Comparison of ENCODE assay signal across 25 cellular contexts in genomic region chr15:45225506-45226273, GRCh38. TPM values are rescaled to one million over a fixed set of nuclear protein-coding genes. Genes with fewer than 3 reads are reported as not detected.
DNase-seq lines count a peak whose midpoint lies in the region; ATAC-seq and TF ChIP-seq lines count a peak whose summit lies in the region.
"Had no signal": no experiment of that assay in that cellular context is flagged by ENCODE, and none has a peak within 500 bp of the region (broad histone marks: within the 10 kb centered on the region; RNA-seq: fewer than 3 reads in every experiment).

No MANE protein-coding gene starts in this region.

- peak; percentile 34 for DNase-seq in ELF-1 (ENCODE audit: low read depth, low spot score)
- DNase-seq in H9: peak; percentile 54
- DNase-seq in OCI-M1 (lab: John Stamatoyannopoulos, UW): peak; percentile 59
- no peak for DNase-seq in hepatocyte (ENCODE audit: low spot score)
- DNase-seq in GF-D8 (lab: John Stamatoyannopoulos, UW): no peak
- DNase-seq in RWPE1 (ENCODE audit: low spot score): no peak
- DNase-seq: activated B cell treated with CpG ODN at 0.5 μM for 24 hours; activated T-cell treated with anti-CD3 and anti-CD28 coated beads, Interleukin-2, amount 50 U/mL, for 1 hour; amygdala; CD4-positive, alpha-beta memory T cell; cortex of kidney; GOT3; head of caudate nucleus; left lung; natural killer cell; NCI-H1694; NCI-H226; stimulated activated CD4-positive, alpha-beta T cell treated with anti-CD3 and anti-CD28 coated beads, Interleukin-12 subunit alpha, Interleukin-12 subunit beta, amount 100 ng/mL, for 4 hours; stimulated activated naive CD8-positive, alpha-beta T cell treated with anti-CD3 and anti-CD28 coated beads, Interleukin-15, amount 100 ng/mL, for 72 hours; tibial artery had no signal

- H3K27me3 ChIP-seq in H9 (ENCODE audit: insufficient read depth, low read length) (no peaks in the 10 kb centered on the region), hepatocyte (no peaks in the 10 kb centered on the region)
- H3K27me3 ChIP-seq: left lung had no signal

- ATAC-seq in GM18909 (IDR thresholded peaks at IDR 0.05; ENCODE audit: poor library complexity, unreplicated experiment): no peak
- ATAC-seq: left lung; natural killer cell; stimulated activated naive CD8-positive, alpha-beta T cell treated with anti-CD3 and anti-CD28 coated beads, Interleukin-15, amount 100 ng/mL, for 72 hours had no signal

- POLR2A ChIA-PET in RWPE1 (lab: Yijun Ruan, JAX; ENCODE audit: low non-redundant PET): no interaction called here

- peaks cover 8% of the 10 kb centered on the region for H3K27me3 Mint-ChIP-seq in H9 (ENCODE audit: low read depth)

- TF ChIP-seq CTCF in H9 (conservative IDR thresholded peaks at IDR 0.05) (peak; percentile 60), hepatocyte (IDR thresholded peaks at IDR 0.05; ENCODE audit: poor library complexity) (no peak), RWPE1 (conservative IDR thresholded peaks at IDR 0.05; ENCODE audit: low read depth) (no peak)

- no peak overlapping the region; a peak in 1 of 5 replicates for H3K4me3 Mint-ChIP-seq in H9
- H3K4me3 Mint-ChIP-seq: activated B cell treated with CpG ODN at 0.5 μM for 24 hours; CD4-positive, alpha-beta memory T cell; natural killer cell; stimulated activated naive CD8-positive, alpha-beta T cell treated with anti-CD3 and anti-CD28 coated beads, Interleukin-15, amount 100 ng/mL, for 72 hours had no signal

- no peaks in the 10 kb centered on the region for H3K4me1 ChIP-seq in H9 (ENCODE audit: insufficient read depth, low read length)
- H3K4me1 ChIP-seq in hepatocyte (ENCODE audit: insufficient read depth): peaks cover 5% of the 10 kb centered on the region
- H3K4me1 ChIP-seq: left lung, tibial artery had no signal

- H3K9me3 Mint-ChIP-seq in H9: peaks cover 0 to 3% of the 10 kb centered on the region in 2 experiments; a peak in 1 of 5 replicates
- H3K9me3 Mint-ChIP-seq: activated B cell treated with CpG ODN at 0.5 μM for 24 hours; CD4-positive, alpha-beta memory T cell; natural killer cell; stimulated activated naive CD8-positive, alpha-beta T cell treated with anti-CD3 and anti-CD28 coated beads, Interleukin-15, amount 100 ng/mL, for 72 hours had no signal

- H4K5ac ChIP-seq in H9 (ENCODE audit: insufficient read length, low read depth, low read length): no peak overlapping the region

- no peak overlapping the region for H2BK5ac ChIP-seq in H9 (ENCODE audit: insufficient read length, low read length)

- H3K27ac ChIP-seq in H9 (ENCODE audit: insufficient read length, low read depth, low read length): no peak overlapping the region
- peak overlapping the region; percentile 48 for H3K27ac ChIP-seq in hepatocyte
- H3K27ac ChIP-seq in RWPE1: no peak overlapping the region
- H3K27ac ChIP-seq: left lung, SK-N-MC, tibial artery had no signal

- H3T11ph ChIP-seq in H9 (ENCODE audit: low read length): no peak overlapping the region

- no peak overlapping the region for H3K4me3 ChIP-seq in hepatocyte
- H3K4me3 ChIP-seq: left lung, SK-N-MC, tibial artery had no signal

- no peak overlapping the region for H3K14ac ChIP-seq in H9 (ENCODE audit: insufficient read depth, low read length)

- no peak overlapping the region for H3K4ac ChIP-seq in H9 (ENCODE audit: low read depth, low read length)

- no peak overlapping the region for H2BK120ac ChIP-seq in H9 (ENCODE audit: low read depth, low read length, poor library complexity, severe bottlenecking)

- no peaks in the 10 kb centered on the region for H4K20me1 ChIP-seq in H9 (ENCODE audit: control insufficient read depth, insufficient read depth, insufficient read length)
- no peaks in the 10 kb centered on the region for H4K20me1 ChIP-seq in hepatocyte (ENCODE audit: insufficient read depth, poor library complexity, severe bottlenecking)

- no peaks in the 10 kb centered on the region for H3K36me3 Mint-ChIP-seq in H9 (ENCODE audit: insufficient read depth in 1 of 3, low read depth in 3 of 3)
- H3K36me3 Mint-ChIP-seq: CD4-positive, alpha-beta memory T cell; natural killer cell had no signal

- no peak overlapping the region for H2BK20ac ChIP-seq in H9 (ENCODE audit: low read depth, low read length, poor library complexity, severe bottlenecking)

- H2AK5ac ChIP-seq in H9 (ENCODE audit: insufficient read length, low read length): no peak overlapping the region

- H4K91ac ChIP-seq in H9 (ENCODE audit: insufficient read length, low read depth, low read length): no peak overlapping the region

- H3K4me2 ChIP-seq in H9 (ENCODE audit: insufficient read depth, insufficient read length, low read length): no peak overlapping the region
- no peak overlapping the region for H3K4me2 ChIP-seq in hepatocyte

- no peak overlapping the region for H3K9ac ChIP-seq in H9 (ENCODE audit: extremely low read depth, insufficient read length, low read length)

- H3K36me3 ChIP-seq in hepatocyte (replicated peaks; ENCODE audit: insufficient read depth, low read depth): no peaks in the 10 kb centered on the region
- H3K36me3 ChIP-seq: left lung, tibial artery had no signal

- H3K79me1 ChIP-seq in H9 (ENCODE audit: insufficient read depth, low read depth, low read length, poor library complexity, severe bottlenecking): no peaks in the 10 kb centered on the region

- H3K4me1 Mint-ChIP-seq in H9: 0 out of 4 replicates have a peak, but pooled peaks cover 0 to 3% of the 10 kb centered on the region in 2 experiments
- H3K4me1 Mint-ChIP-seq: activated B cell treated with CpG ODN at 0.5 μM for 24 hours; CD4-positive, alpha-beta memory T cell; natural killer cell; stimulated activated naive CD8-positive, alpha-beta T cell treated with anti-CD3 and anti-CD28 coated beads, Interleukin-15, amount 100 ng/mL, for 72 hours had no signal

- H2BK15ac ChIP-seq in H9 (ENCODE audit: low read depth, low read length): no peak overlapping the region

- H3K18ac ChIP-seq in H9 (ENCODE audit: insufficient read length, low read depth, low read length): no peak overlapping the region

- H2AFZ ChIP-seq in H9 (ENCODE audit: low read length) (no peak overlapping the region), hepatocyte (no peak overlapping the region)

- H3K9me3 ChIP-seq in H9 (ENCODE audit: control insufficient read depth, low read depth, low read length): no peaks in the 10 kb centered on the region
- no peaks in the 10 kb centered on the region for H3K9me3 ChIP-seq in hepatocyte (ENCODE audit: low read depth)
- H3K9me3 ChIP-seq: left lung, tibial artery had no signal

- no peak overlapping the region for H3K27ac Mint-ChIP-seq in H9
- H3K27ac Mint-ChIP-seq: activated B cell treated with CpG ODN at 0.5 μM for 24 hours; CD4-positive, alpha-beta memory T cell; natural killer cell; stimulated activated naive CD8-positive, alpha-beta T cell treated with anti-CD3 and anti-CD28 coated beads, Interleukin-15, amount 100 ng/mL, for 72 hours had no signal

- WGBS in H9 (ENCODE audit: extremely low coverage, insufficient read length, low lambda C conversion rate): no CpG with 5 or more reads among the region's 11 CpGs
- 78% methylated on average over 11 of the region's 11 CpGs for WGBS in hepatocyte (ENCODE audit: low lambda C conversion rate, missing lambda C conversion rate)

- H3K56ac ChIP-seq in H9 (ENCODE audit: insufficient read length, low read depth, low read length): no peak overlapping the region

- no peaks in the 10 kb centered on the region for H3K23me2 ChIP-seq in H9 (ENCODE audit: insufficient read length, low read depth, low read length, poor library complexity, severe bottlenecking)

- no peak overlapping the region for H2BK12ac ChIP-seq in H9 (ENCODE audit: insufficient read length, low read depth, low read length)

- H3K9me2 ChIP-seq in hepatocyte (replicated peaks; ENCODE audit: insufficient read depth): no peaks in the 10 kb centered on the region

- no peaks in the 10 kb centered on the region for H3K79me2 ChIP-seq in H9 (ENCODE audit: insufficient read depth, low read length)
- no peaks in the 10 kb centered on the region for H3K79me2 ChIP-seq in hepatocyte

- no peak overlapping the region for H4K8ac ChIP-seq in H9 (replicated peaks; ENCODE audit: insufficient read length, low read depth, low read length)

- CTCF ChIA-PET in RWPE1 (lab: Yijun Ruan, JAX): no interaction called here

- no peak overlapping the region for H3K23ac ChIP-seq in H9 (ENCODE audit: insufficient read length, low read depth, low read length)

RNA-seq across cellular contexts. Expression of gene SLC28A2, which starts 26.3 kb away (rescaled TPM):
- not detected in 2 replicates for total RNA-seq in H9 (2021)
- total RNA-seq in hepatocyte: 1.5 and 1.8 TPM in 2 replicates
- 0.29 and 1.5 TPM in 2 replicates for polyA plus RNA-seq in hepatocyte
- total RNA-seq: activated B cell treated with CpG ODN at 0.5 μM for 24 hours; bronchial epithelial cell; CD4-positive, alpha-beta memory T cell; left lung; natural killer cell; osteocyte; T-helper 2 cell treated with Interferon-gamma antibody and Interleukin-4, amounts not matched to agents 100 ng/mL and 5 ng/mL, for 36 hours had no signal
- polyA plus RNA-seq: CD4-positive, alpha-beta memory T cell had no signal

RNA-seq across cellular contexts. Expression of gene SHF, which starts 37.9 kb away (rescaled TPM):
- total RNA-seq in H9 (2021) (21.7 and 22.3 TPM in 2 replicates), hepatocyte (12.0 and 13.3 TPM in 2 replicates)
- 13.9 and 15.0 TPM in 2 replicates for polyA plus RNA-seq in hepatocyte

Comparison
In these comparisons a context has a peak if more than half of its experiments do, and no peak if none do; other contexts are left out.
1. DNase-seq: peak in ELF-1 (single experiment), H9 (single experiment) and OCI-M1 (single experiment); none in hepatocyte (single experiment), GF-D8 (single experiment) and RWPE1 (single experiment).